24 cellular contexts compared by ENCODE assay signal in genomic region chr1:68506386-68506785, GRCh38. TPM values are rescaled to one million over a fixed set of nuclear protein-coding genes. Genes with fewer than 3 reads are reported as not detected.
A peak's percentile ranks its signal among the peaks of the same experiment; 100 is the strongest.
DNase-seq lines count a peak whose midpoint lies in the region; ATAC-seq, FAIRE-seq and TF ChIP-seq lines count a peak whose summit lies in the region.
"Had no signal": no experiment of that assay in that cellular context is flagged by ENCODE, and none has a peak within 500 bp of the region (broad histone marks: within the 10 kb centered on the region; RNA-seq: fewer than 3 reads in every experiment).

No MANE protein-coding gene starts in this region.

- H3K27me3 ChIP-seq in mammary epithelial cell (ENCODE audit: insufficient read depth, low read length) (no peaks in the 10 kb centered on the region), bronchial epithelial cell (ENCODE audit: control insufficient read depth, insufficient read depth, low read length) (no peaks in the 10 kb centered on the region), foreskin keratinocyte (no peaks in the 10 kb centered on the region)
- H3K27me3 ChIP-seq: BE2C had no signal

- dilution Hi-C loops in mammary epithelial cell (cut with HindIII; ENCODE audit: low sequenced_read_pairs) = no loop called here

- POLR2A ChIA-PET in MCF 10A (lab: Yijun Ruan, JAX) = interaction anchor here (1.2 kb wide), 1 partner anchor 12 kb away, joined by 3 read pairs; no protein-coding TSS in a partner anchor

- peak; percentile 84 for ATAC-seq in foreskin keratinocyte
- ATAC-seq in HG02884 (IDR thresholded peaks at IDR 0.05; ENCODE audit: unreplicated experiment) = no peak
- ATAC-seq in GM19455 (IDR thresholded peaks at IDR 0.05; ENCODE audit: unreplicated experiment) = no peak
- ATAC-seq in GM19328 (IDR thresholded peaks at IDR 0.05; ENCODE audit: unreplicated experiment) = no peak

- 100% methylated on average over 3 of the region's 3 CpGs for WGBS in mammary epithelial cell (ENCODE audit: low coverage, missing lambda C conversion rate)

- no peaks in the 10 kb centered on the region for H3K79me2 ChIP-seq in mammary epithelial cell (ENCODE audit: insufficient read depth, low read length)

- intact Hi-C loops in mammary epithelial cell (cut with micrococcal nuclease) = no loop called here
- intact Hi-C loops in MCF 10A (cut with micrococcal nuclease) = no loop called here

- DNase-seq in mammary epithelial cell (peak; percentile 56), MCF 10A (ENCODE audit: unreplicated experiment) (no peak), bronchial epithelial cell (ENCODE audit: low read depth) (peak; percentile 73), foreskin keratinocyte (peak in 1 of 2 donors; percentile 73)
- no peak for DNase-seq in activated effector memory CD4-positive, alpha-beta T cell treated with Interleukin-2 at 50 U/mL for 16 hours
- DNase-seq: BE2C; Calu3; CD8-positive, alpha-beta memory T cell; GOT3; HFFc6; NCI-H1092 treated with DMSO at 0.1 percent for 48 hours; NCI-H1436 treated with DMSO at 0.1 percent for 48 hours; NCI-H2029; NCI-H446; SHP77 treated with DMSO at 0.1 percent for 48 hours had no signal

- no peak for FAIRE-seq in bronchial epithelial cell (lab: Jason Lieb, UNC)
- FAIRE-seq: GM18507 had no signal

- TF ChIP-seq CTCF in mammary epithelial cell (conservative IDR thresholded peaks at IDR 0.05 in 1 of 2, IDR thresholded peaks at IDR 0.05 in 1 of 2; ENCODE audit: extremely low read depth in 1 of 2, insufficient read depth in 1 of 2, low read depth in 1 of 2, low read length in 2 of 2) (no peak), MCF 10A (IDR thresholded peaks at IDR 0.05; ENCODE audit: unreplicated experiment) (no peak), bronchial epithelial cell (IDR thresholded peaks at IDR 0.05; ENCODE audit: insufficient read depth, low read length, severe bottlenecking) (no peak), foreskin keratinocyte (conservative IDR thresholded peaks at IDR 0.05) (no peak)

- H3K27ac Mint-ChIP-seq in MCF 10A (ENCODE audit: low read depth, unreplicated experiment) = no peak overlapping the region
- H3K27ac Mint-ChIP-seq: CD14-positive monocyte; CD8-positive, alpha-beta memory T cell; HFFc6; IgD-negative memory B cell had no signal

- H3K36me3 ChIP-seq in mammary epithelial cell (ENCODE audit: insufficient read depth, low read length) (no peaks in the 10 kb centered on the region), bronchial epithelial cell (ENCODE audit: control insufficient read depth, insufficient read depth, low read length) (no peaks in the 10 kb centered on the region)
- H3K36me3 ChIP-seq: BE2C, HAP-1 had no signal

- no peaks in the 10 kb centered on the region for H3K36me3 Mint-ChIP-seq in MCF 10A (ENCODE audit: insufficient read depth, unreplicated experiment)
- H3K36me3 Mint-ChIP-seq: CD14-positive monocyte, IgD-negative memory B cell had no signal

- H4K20me1 ChIP-seq in mammary epithelial cell (ENCODE audit: insufficient read depth, low read length) = no peaks in the 10 kb centered on the region

- H3K4me3 Mint-ChIP-seq in MCF 10A (ENCODE audit: unreplicated experiment) = no peak overlapping the region
- H3K4me3 Mint-ChIP-seq: CD14-positive monocyte; CD8-positive, alpha-beta memory T cell; HFFc6; IgD-negative memory B cell had no signal

- no peaks in the 10 kb centered on the region for H3K27me3 Mint-ChIP-seq in MCF 10A (ENCODE audit: insufficient read depth, unreplicated experiment)

- CTCF ChIA-PET in mammary epithelial cell (lab: Charles Lee; ENCODE audit: low non-redundant PET) (no interaction called here), MCF 10A (lab: Yijun Ruan, JAX) (interaction anchor here (1.4 kb wide), 1 partner anchor 389 kb away, joined by 6 read pairs; no protein-coding TSS in a partner anchor)

- no peak overlapping the region for H3K4me2 ChIP-seq in mammary epithelial cell (ENCODE audit: insufficient read depth, low read depth, low read length)

- no peak overlapping the region for H3K9ac ChIP-seq in mammary epithelial cell (ENCODE audit: insufficient read depth, low read length)

- BruUV-seq in mammary epithelial cell (replicated peaks; lab: Mats Ljungman, UMichigan) = no TSS peak
- no TSS peak for BruUV-seq in MCF 10A (replicated peaks; lab: Mats Ljungman, UMichigan)

- in situ Hi-C loops in mammary epithelial cell (cut with MboI; ENCODE audit: low sequenced_read_pairs in 2 of 2) = no loop called here

- no peaks in the 10 kb centered on the region for H3K9me3 ChIP-seq in mammary epithelial cell (replicated peaks; ENCODE audit: insufficient read depth, low read length)
- H3K9me3 ChIP-seq: BE2C, HAP-1 had no signal

- no peaks in the 10 kb centered on the region for H3K4me1 ChIP-seq in mammary epithelial cell (ENCODE audit: insufficient read depth, low read length)
- peaks cover 6% of the 10 kb centered on the region for H3K4me1 ChIP-seq in foreskin keratinocyte
- H3K4me1 ChIP-seq: BE2C, HAP-1 had no signal

- no peak overlapping the region for H2AFZ ChIP-seq in mammary epithelial cell (ENCODE audit: low read depth, low read length)

- H3K4me3 ChIP-seq in mammary epithelial cell (replicated peaks in 1 of 3; ENCODE audit: insufficient read depth in 1 of 3, low read depth in 2 of 3, low read length in 3 of 3) (no peak overlapping the region), bronchial epithelial cell (ENCODE audit: low read depth, low read length) (no peak overlapping the region)
- H3K4me3 ChIP-seq: HAP-1 had no signal

- H3K4me1 Mint-ChIP-seq in MCF 10A (ENCODE audit: insufficient read depth, unreplicated experiment) = no peaks in the 10 kb centered on the region
- H3K4me1 Mint-ChIP-seq: CD14-positive monocyte, IgD-negative memory B cell had no signal

- H3K9me3 Mint-ChIP-seq in MCF 10A (ENCODE audit: unreplicated experiment) = peaks cover 13% of the 10 kb centered on the region
- H3K9me3 Mint-ChIP-seq: HFFc6 had no signal

- H3K27ac ChIP-seq in mammary epithelial cell (ENCODE audit: insufficient read depth, low read depth, low read length) (no peak overlapping the region), foreskin keratinocyte (no peak overlapping the region)
- H3K27ac ChIP-seq: 22Rv1 had no signal

RNA-seq across cellular contexts. Expression of gene DEPDC1, which starts 9.5 kb away (rescaled TPM):
- total RNA-seq in mammary epithelial cell (10 to 100 TPM in 1 of 2 donors, under 1 TPM in 1; 0.67 to 24.1 TPM), MCF 10A (2022) (17.9 and 26.8 TPM in 2 replicates), bronchial epithelial cell (0.26 and 0.38 TPM in 2 replicates), foreskin keratinocyte (23.3 and 30.2 TPM in 2 replicates)
- polyA plus RNA-seq in mammary epithelial cell (12.3 TPM), foreskin keratinocyte (6.3 and 9.8 TPM in 2 replicates)
- polyA minus RNA-seq in mammary epithelial cell = 15.2 TPM

RNA-seq across cellular contexts. Expression of gene RPE65, which starts 56.6 kb away (rescaled TPM):
- under 1 TPM in 1 of 2 donors, not detected in 1; under 0.01 TPM for total RNA-seq in mammary epithelial cell
- polyA plus RNA-seq in mammary epithelial cell = not detected
- not detected for polyA minus RNA-seq in mammary epithelial cell
- total RNA-seq in MCF 10A (2022) = not detected in 2 replicates
- total RNA-seq in bronchial epithelial cell = under 0.01 TPM in 1 of 2 replicates, not detected in the other
- not detected in 2 replicates for total RNA-seq in foreskin keratinocyte
- not detected in 2 replicates for polyA plus RNA-seq in foreskin keratinocyte
- total RNA-seq: Calu3; CD8-positive, alpha-beta memory T cell; G401; HFFc6 had no signal
- polyA plus RNA-seq: CD14-positive monocyte; CD8-positive, alpha-beta memory T cell; IgD-negative memory B cell had no signal

Comparison
In these comparisons a context has a peak if more than half of its experiments do, and no peak if none do; other contexts are left out.
1. DNase-seq: peak in mammary epithelial cell (single experiment) and bronchial epithelial cell (single experiment); none in MCF 10A (single experiment) and activated effector memory CD4-positive, alpha-beta T cell treated with Interleukin-2 at 50 U/mL for 16 hours (single experiment).